In genomic region chr17:70080541-70081347, GRCh38 we compare ENCODE assay signal across 17 cellular contexts. TPM values are rescaled to one million over a fixed set of nuclear protein-coding genes. Genes with fewer than 3 reads are reported as not detected.
DNase-seq lines count a peak whose midpoint lies in the region; ATAC-seq, FAIRE-seq and TF ChIP-seq lines count a peak whose summit lies in the region.
"Had no signal": no experiment of that assay in that cellular context is flagged by ENCODE, and none has a peak within 500 bp of the region (broad histone marks: within the 10 kb centered on the region; RNA-seq: fewer than 3 reads in every experiment).

No MANE protein-coding gene starts in this region.

- WGBS in right cardiac atrium: 60% methylated on average over 7 of the region's 7 CpGs

- TF ChIP-seq CTCF in MCF 10A (IDR thresholded peaks at IDR 0.05; ENCODE audit: unreplicated experiment): no peak
- TF ChIP-seq CTCF in GM10266 (IDR thresholded peaks at IDR 0.05; ENCODE audit: control insufficient read depth, insufficient read depth, low read depth, missing control alignments): no peak

- no peaks in the 10 kb centered on the region for H3K36me3 Mint-ChIP-seq in MCF 10A (ENCODE audit: insufficient read depth, unreplicated experiment)
- H3K36me3 Mint-ChIP-seq: CD8-positive, alpha-beta memory T cell; stimulated activated naive B cell treated with anti-CD40 and anti-IgM and Interleukin-4, amounts not matched to agents 10 μg/mL and 1 μg/mL and 100 μg/mL, for 72 hours; WTC11 had no signal

- H3K9me3 Mint-ChIP-seq in MCF 10A (ENCODE audit: unreplicated experiment): no peaks in the 10 kb centered on the region
- H3K9me3 Mint-ChIP-seq: CD8-positive, alpha-beta memory T cell; stimulated activated naive B cell treated with anti-CD40 and anti-IgM and Interleukin-4, amounts not matched to agents 10 μg/mL and 1 μg/mL and 100 μg/mL, for 72 hours; WTC11 had no signal

- H3K9me3 ChIP-seq in right cardiac atrium (ENCODE audit: control insufficient read depth, low read length) (no peaks in the 10 kb centered on the region), MG63 (no peaks in the 10 kb centered on the region)
- H3K9me3 ChIP-seq: upper lobe of left lung had no signal

- H3K36me3 ChIP-seq in MG63: no peaks in the 10 kb centered on the region
- H3K36me3 ChIP-seq: upper lobe of left lung had no signal

- peaks cover 45% of the 10 kb centered on the region for H3K4me1 Mint-ChIP-seq in MCF 10A (ENCODE audit: insufficient read depth, unreplicated experiment)
- H3K4me1 Mint-ChIP-seq: CD8-positive, alpha-beta memory T cell; stimulated activated naive B cell treated with anti-CD40 and anti-IgM and Interleukin-4, amounts not matched to agents 10 μg/mL and 1 μg/mL and 100 μg/mL, for 72 hours; WTC11 had no signal

- H3K27me3 Mint-ChIP-seq in MCF 10A (ENCODE audit: insufficient read depth, unreplicated experiment): no peaks in the 10 kb centered on the region
- H3K27me3 Mint-ChIP-seq: stimulated activated naive B cell treated with anti-CD40 and anti-IgM and Interleukin-4, amounts not matched to agents 10 μg/mL and 1 μg/mL and 100 μg/mL, for 72 hours had no signal

- H3K4me1 ChIP-seq in right cardiac atrium (ENCODE audit: control insufficient read depth, insufficient read depth, low read length): peaks cover 2% of the 10 kb centered on the region
- H3K4me1 ChIP-seq: upper lobe of left lung had no signal

- H3K27ac ChIP-seq in right cardiac atrium (ENCODE audit: low read length): no peak overlapping the region
- H3K27ac ChIP-seq: upper lobe of left lung had no signal

- intact Hi-C loops in Right ventricle myocardium superior (cut with DNase I): no loop called here
- intact Hi-C loops in cardiac septum (cut with DNase I): no loop called here
- intact Hi-C loops in MCF 10A (cut with micrococcal nuclease): no loop called here
- intact Hi-C loops in right cardiac atrium (cut with DNase I): no loop called here

- peak; percentile 46 for ATAC-seq in Right ventricle myocardium superior (ENCODE audit: poor library complexity)
- peak; percentile 41 to 69 for ATAC-seq in right cardiac atrium
- ATAC-seq: activated CD8-positive, alpha-beta T cell treated with anti-CD3 and anti-CD28 coated beads, Interleukin-2, amount 10 ng/mL, durations not matched to agents 7 days and 5 days; stimulated activated naive B cell treated with anti-CD40 and anti-IgM and Interleukin-4, amounts not matched to agents 10 μg/mL and 1 μg/mL and 100 μg/mL, for 72 hours; WTC11 had no signal

- DNase-seq in Right ventricle myocardium superior (no peak), cardiac septum (ENCODE audit: low spot score) (no peak), MCF 10A (ENCODE audit: unreplicated experiment) (no peak), right cardiac atrium (no peak), urothelium cell line (ENCODE audit: low spot score) (peak; percentile 29), GM10266 (ENCODE audit: extremely low spot score) (no peak), MG63 (no peak)
- no peak for DNase-seq in activated naive CD4-positive, alpha-beta T cell treated with Interleukin-2 at 50 U/mL for 16 hours
- DNase-seq: activated CD8-positive, alpha-beta T cell treated with anti-CD3 and anti-CD28 coated beads, Interleukin-2, amount 10 ng/mL, durations not matched to agents 7 days and 5 days; CD8-positive, alpha-beta memory T cell; NCI-H1694 treated with DMSO at 0.1 percent for 48 hours; posterior cingulate gyrus; SHP77; stimulated activated naive B cell treated with anti-CD40 and anti-IgM and Interleukin-4, amounts not matched to agents 10 μg/mL and 1 μg/mL and 100 μg/mL, for 72 hours; T-helper 2 cell; upper lobe of left lung had no signal

- CTCF ChIA-PET in MCF 10A (lab: Yijun Ruan, JAX): no interaction called here

- H3K4me3 ChIP-seq in right cardiac atrium (ENCODE audit: low read length) (no peak overlapping the region), MG63 (no peak overlapping the region)
- H3K4me3 ChIP-seq: upper lobe of left lung had no signal

- POLR2A ChIA-PET in MCF 10A (lab: Yijun Ruan, JAX): interaction anchor here (1.2 kb wide), 1 partner anchor 9 kb away, joined by 3 read pairs; no protein-coding TSS in a partner anchor

- peak overlapping the region; percentile 88 for H3K27ac Mint-ChIP-seq in MCF 10A (ENCODE audit: low read depth, unreplicated experiment)
- H3K27ac Mint-ChIP-seq: activated CD8-positive, alpha-beta T cell treated with anti-CD3 and anti-CD28 coated beads, Interleukin-2, amount 10 ng/mL, durations not matched to agents 7 days and 5 days; CD8-positive, alpha-beta memory T cell; stimulated activated naive B cell treated with anti-CD40 and anti-IgM and Interleukin-4, amounts not matched to agents 10 μg/mL and 1 μg/mL and 100 μg/mL, for 72 hours; WTC11 had no signal

- peak; percentile 37 for FAIRE-seq in urothelium cell line (lab: Jason Lieb, UNC)

- H3K27me3 ChIP-seq in right cardiac atrium (ENCODE audit: control insufficient read depth, insufficient read depth) (no peaks in the 10 kb centered on the region), MG63 (no peaks in the 10 kb centered on the region)
- H3K27me3 ChIP-seq: upper lobe of left lung had no signal

- no TSS peak for BruUV-seq in MCF 10A (replicated peaks; lab: Mats Ljungman, UMichigan)

- peak overlapping the region; percentile 41 for H3K4me3 Mint-ChIP-seq in MCF 10A (ENCODE audit: unreplicated experiment)
- H3K4me3 Mint-ChIP-seq: activated CD8-positive, alpha-beta T cell treated with anti-CD3 and anti-CD28 coated beads, Interleukin-2, amount 10 ng/mL, durations not matched to agents 7 days and 5 days; CD8-positive, alpha-beta memory T cell; stimulated activated naive B cell treated with anti-CD40 and anti-IgM and Interleukin-4, amounts not matched to agents 10 μg/mL and 1 μg/mL and 100 μg/mL, for 72 hours; WTC11 had no signal

RNA-seq across cellular contexts. Expression of gene KCNJ16, which starts 5.7 kb away (rescaled TPM):
- total RNA-seq in Right ventricle myocardium superior (not detected), cardiac septum (not detected), MCF 10A (2022) (0.42 TPM in 1 of 2 replicates, not detected in the other), right cardiac atrium (under 1 TPM in 1 of 4 donors, not detected in 3; 0.06 TPM)
- polyA plus RNA-seq in right cardiac atrium: not detected
- not detected in 2 replicates for total RNA-seq in MG63 (2014; rRNA removed; shearing (Covaris generic); ENCODE audit: low replicate concordance)
- total RNA-seq: activated CD8-positive, alpha-beta T cell treated with anti-CD3 and anti-CD28 coated beads, Interleukin-2, amount 10 ng/mL, durations not matched to agents 7 days and 5 days; CD8-positive, alpha-beta memory T cell; WTC11 had no signal
- polyA plus RNA-seq: CD8-positive, alpha-beta memory T cell had no signal
